Comparison of ENCODE assay signal across 19 cellular contexts in the genomic region with DNA sequence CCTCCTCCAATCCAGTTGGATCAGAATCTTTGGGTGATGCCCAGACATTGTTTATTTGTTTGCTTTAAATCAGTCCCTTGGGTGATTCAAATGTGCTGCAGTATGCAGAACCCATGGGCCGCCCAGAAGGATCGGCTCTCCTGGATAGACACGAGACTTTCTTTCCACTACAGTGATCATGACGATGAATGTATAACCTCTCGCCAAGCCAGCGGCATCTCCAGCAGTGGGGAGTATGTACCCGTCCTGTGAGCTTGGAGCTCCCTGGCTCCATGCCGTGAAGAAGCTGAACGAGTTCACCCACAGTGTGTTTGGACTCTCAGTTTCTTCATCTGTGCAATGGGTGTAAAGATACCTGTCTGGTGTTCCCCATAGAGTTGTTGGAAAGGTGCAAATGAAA.
DNase-seq lines count a peak whose midpoint lies in the region; ATAC-seq lines count a peak whose summit lies in the region.
"Had no signal": no experiment of that assay in that cellular context is flagged by ENCODE, and none has a peak within 500 bp of the region (broad histone marks: within the 10 kb centered on the region; RNA-seq: fewer than 3 reads in every experiment).

No MANE protein-coding gene starts in this region.

- H3K27ac Mint-ChIP-seq in dendritic cell treated with granulocyte-macrophage colony-stimulating factor and Interleukin-4, amounts not matched to agents 40 ng/mL and 50 ng/mL, for 4 days: peak overlapping the region; percentile 82
- H3K27ac Mint-ChIP-seq: CD8-positive, alpha-beta T cell had no signal

- intact Hi-C loops in dendritic cell treated with granulocyte-macrophage colony-stimulating factor and Interleukin-4, amounts not matched to agents 40 ng/mL and 50 ng/mL, for 4 days (cut with micrococcal nuclease): no loop called here
- intact Hi-C loops in posterior vena cava (cut with DNase I): no loop called here

- H3K36me3 Mint-ChIP-seq in dendritic cell treated with granulocyte-macrophage colony-stimulating factor and Interleukin-4, amounts not matched to agents 40 ng/mL and 50 ng/mL, for 4 days (ENCODE audit: low read depth): peaks cover 13% of the 10 kb centered on the region
- H3K36me3 Mint-ChIP-seq: CD8-positive, alpha-beta T cell had no signal

- DNase-seq in NCI-H1092 treated with DMSO at 0.1 percent for 48 hours (lab: John Stamatoyannopoulos, UW) (peak; percentile 28), NCI-H1092 (lab: John Stamatoyannopoulos, UW) (no peak), posterior vena cava (ENCODE audit: low spot score) (peak; percentile 48), hypothalamus (lab: John Stamatoyannopoulos, UW) (no peak)
- DNase-seq in activated CD8-positive, alpha-beta memory T cell treated with anti-CD3 and anti-CD28 coated beads for 24 hours: peak; percentile 43
- DNase-seq in activated CD8-positive, alpha-beta memory T cell treated with anti-CD3 and anti-CD28 coated beads, Interleukin-2, amount 50 U/mL, for 4 hours: no peak
- DNase-seq: Calu3, DMS153, GDM1, GOT3, HCEC 1CT, NCI-H1105 treated with DMSO at 0.1 percent for 48 hours, NCI-H187 treated with DMSO at 0.1 percent for 48 hours, NCI-H226, NCI-H524 treated with DMSO at 0.1 percent for 48 hours, SHP77 treated with DMSO at 0.1 percent for 48 hours had no signal

- H3K4me3 Mint-ChIP-seq in dendritic cell treated with granulocyte-macrophage colony-stimulating factor and Interleukin-4, amounts not matched to agents 40 ng/mL and 50 ng/mL, for 4 days: peak overlapping the region; percentile 58
- H3K4me3 Mint-ChIP-seq: CD8-positive, alpha-beta T cell had no signal

- H3K4me1 Mint-ChIP-seq in dendritic cell treated with granulocyte-macrophage colony-stimulating factor and Interleukin-4, amounts not matched to agents 40 ng/mL and 50 ng/mL, for 4 days (ENCODE audit: low read depth): peaks cover 70% of the 10 kb centered on the region

- H3K9me3 Mint-ChIP-seq in dendritic cell treated with granulocyte-macrophage colony-stimulating factor and Interleukin-4, amounts not matched to agents 40 ng/mL and 50 ng/mL, for 4 days: no peaks in the 10 kb centered on the region
- H3K9me3 Mint-ChIP-seq: CD8-positive, alpha-beta T cell had no signal

- peaks cover 6% of the 10 kb centered on the region for H3K27me3 Mint-ChIP-seq in dendritic cell treated with granulocyte-macrophage colony-stimulating factor and Interleukin-4, amounts not matched to agents 40 ng/mL and 50 ng/mL, for 4 days

- no peak for ATAC-seq in HG03095 (IDR thresholded peaks at IDR 0.05; ENCODE audit: unreplicated experiment)
- ATAC-seq: CD8-positive, alpha-beta T cell had no signal

Comparison
In these comparisons a context has a peak if more than half of its experiments do, and no peak if none do; other contexts are left out.
1. DNase-seq: peak in NCI-H1092 treated with DMSO at 0.1 percent for 48 hours (single experiment), activated CD8-positive, alpha-beta memory T cell treated with anti-CD3 and anti-CD28 coated beads for 24 hours (single experiment) and posterior vena cava (single experiment); none in NCI-H1092 (single experiment), activated CD8-positive, alpha-beta memory T cell treated with anti-CD3 and anti-CD28 coated beads, Interleukin-2, amount 50 U/mL, for 4 hours (single experiment) and hypothalamus (0 of 51).